8 cellular contexts compared by ENCODE assay signal in genomic region chr17:48804936-48805411, GRCh38. TPM values are rescaled to one million over a fixed set of nuclear protein-coding genes. Genes with fewer than 3 reads are reported as not detected.
DNase-seq lines count a peak whose midpoint lies in the region; TF ChIP-seq lines count a peak whose summit lies in the region.

No MANE protein-coding gene starts in this region.

- TF ChIP-seq CTCF in cardiac fibroblast (IDR thresholded peaks at IDR 0.05; ENCODE audit: low read depth, low read length) (peak; percentile 91), kidney epithelial cell (IDR thresholded peaks at IDR 0.05; ENCODE audit: insufficient read depth, low read length, poor library complexity, severe bottlenecking) (peak; percentile 95)

- H3K4me3 ChIP-seq in cardiac fibroblast (replicated peaks in 1 of 2; ENCODE audit: low read depth in 2 of 2, low read length in 2 of 2) (no peak overlapping the region), kidney epithelial cell (ENCODE audit: low read depth, low read length) (no peak overlapping the region)

- H3K27me3 ChIP-seq in kidney epithelial cell (ENCODE audit: control insufficient read depth, insufficient read depth, low read length) = peaks cover 4% of the 10 kb centered on the region

- H3K36me3 ChIP-seq in kidney epithelial cell (ENCODE audit: control insufficient read depth, insufficient read depth, low read length) = no peaks in the 10 kb centered on the region

- DNase-seq in NOMO-1 (lab: John Stamatoyannopoulos, UW; ENCODE audit: unreplicated experiment in 2 of 2) (peak; percentile 11 to 33), NOMO-1 treated with dmso at 0.1 percent for 144 hours (lab: John Stamatoyannopoulos, UW; ENCODE audit: unreplicated experiment) (no peak), NCI-H1694 treated with DMSO at 0.1 percent for 48 hours (lab: John Stamatoyannopoulos, UW) (peak; percentile 42), cardiac fibroblast (ENCODE audit: low read depth in 2 of 2) (peak; percentile 58 to 59), kidney epithelial cell (ENCODE audit: low read depth) (no peak), KG1 (lab: John Stamatoyannopoulos, UW) (no peak)
- DNase-seq in activated CD4-positive, CD25-positive, alpha-beta regulatory T cell (lab: John Stamatoyannopoulos, UW) = peak; percentile 29 to 51 (median 46)
- DNase-seq in stimulated activated CD4-positive, alpha-beta T cell treated with anti-CD3 and anti-CD28 coated beads, Interleukin-2, amount 100 ng/mL, for 48 hours = peak; percentile 70 to 75

RNA-seq across cellular contexts. Expression of gene TTLL6, which starts 12.1 kb away (rescaled TPM):
- not detected in 2 replicates for total RNA-seq in kidney epithelial cell

RNA-seq across cellular contexts. Expression of gene CALCOCO2, which starts 25.9 kb away (rescaled TPM):
- total RNA-seq in kidney epithelial cell = 33.3 and 45.1 TPM in 2 replicates

Comparison
In these comparisons a context has a peak if more than half of its experiments do, and no peak if none do; other contexts are left out.
1. DNase-seq: peak in NOMO-1 (2 of 2), NCI-H1694 treated with DMSO at 0.1 percent for 48 hours (single experiment), activated CD4-positive, CD25-positive, alpha-beta regulatory T cell (4 of 4), cardiac fibroblast (2 of 2) and stimulated activated CD4-positive, alpha-beta T cell treated with anti-CD3 and anti-CD28 coated beads, Interleukin-2, amount 100 ng/mL, for 48 hours (2 of 2); none in NOMO-1 treated with dmso at 0.1 percent for 144 hours (single experiment), kidney epithelial cell (single experiment) and KG1 (single experiment).